Comparison of ENCODE assay signal across 13 cellular contexts in genomic region chr13:35923347-35923746, GRCh38.
DNase-seq lines count a peak whose midpoint lies in the region; ATAC-seq and TF ChIP-seq lines count a peak whose summit lies in the region.
"Had no signal": no experiment of that assay in that cellular context is flagged by ENCODE, and none has a peak within 500 bp of the region (broad histone marks: within the 10 kb centered on the region; RNA-seq: fewer than 3 reads in every experiment).

No MANE protein-coding gene starts in this region.

- no peaks in the 10 kb centered on the region for H3K36me3 Mint-ChIP-seq in T-cell
- H3K36me3 Mint-ChIP-seq: WTC11 had no signal

- peaks cover 0 to 29% (median 9%) of the 10 kb centered on the region in 9 donors for H3K4me1 ChIP-seq in heart right ventricle

- WGBS in heart right ventricle, 2 donors: 42 to 57% methylated on average over 3 of the region's 3 CpGs

- intact Hi-C loops in heart right ventricle (cut with DNase I): no loop called here

- no peaks in the 10 kb centered on the region for H3K36me3 ChIP-seq in heart right ventricle

- no peak for TF ChIP-seq CTCF in heart right ventricle (IDR thresholded peaks at IDR 0.05)

- H3K4me1 Mint-ChIP-seq in T-cell: no peaks in the 10 kb centered on the region

- H3K27me3 Mint-ChIP-seq in T-cell: peaks cover 0 to 5% of the 10 kb centered on the region in 2 donors

- H3K27ac Mint-ChIP-seq in T-cell: no peak overlapping the region
- H3K27ac Mint-ChIP-seq: activated T-cell treated with anti-CD3 and anti-CD28 coated beads, Interleukin-2, amount 50 U/mL, for 72 hours; WTC11 had no signal

- H3K27me3 ChIP-seq in heart right ventricle: no peaks in the 10 kb centered on the region

- H3K4me3 ChIP-seq in heart right ventricle: no peak overlapping the region

- no peaks in the 10 kb centered on the region for H3K9me3 ChIP-seq in heart right ventricle

- POLR2A ChIA-PET in T-cell (lab: Charles Lee): no interaction called here

- H3K9me3 Mint-ChIP-seq in T-cell: peaks cover 0 to 4% (median 2%) of the 10 kb centered on the region in 3 donors

- peak overlapping the region in 2 of 10 donors; percentile 17 to 36 for H3K27ac ChIP-seq in heart right ventricle
- H3K27ac ChIP-seq in caudate nucleus (ENCODE audit: low read depth, low read length): no peak overlapping the region

- peak; percentile 92 for DNase-seq in A172 (ENCODE audit: low spot score)
- DNase-seq in HS-27A (ENCODE audit: low read depth): peak; percentile 12
- DNase-seq in amniotic epithelial cell (ENCODE audit: low read depth): peak; percentile 24
- DNase-seq in heart right ventricle: peak; percentile 15 to 35
- DNase-seq in caudate nucleus (lab: John Stamatoyannopoulos, UW): no peak
- DNase-seq in T-cell: no peak
- DNase-seq: activated T-cell treated with anti-CD3 and anti-CD28 coated beads, Interleukin-2, amount 50 U/mL, for 72 hours; central memory CD4-positive, alpha-beta T cell; Karpas-422; posterior cingulate gyrus had no signal

- ATAC-seq in heart right ventricle (peak in 7 of 8 donors; percentile 16 to 79 (median 62)), HG03159 (IDR thresholded peaks at IDR 0.05; ENCODE audit: unreplicated experiment) (no peak), HG03108 (IDR thresholded peaks at IDR 0.05; ENCODE audit: unreplicated experiment) (no peak), T-cell (replicated peaks in 1 of 4) (no peak)
- ATAC-seq: activated T-cell treated with anti-CD3 and anti-CD28 coated beads, Interleukin-2, amount 50 U/mL, for 72 hours; WTC11 had no signal

- H3K4me3 Mint-ChIP-seq in T-cell: no peak overlapping the region
- H3K4me3 Mint-ChIP-seq: activated T-cell treated with anti-CD3 and anti-CD28 coated beads, Interleukin-2, amount 50 U/mL, for 72 hours; WTC11 had no signal

- CTCF ChIA-PET in T-cell (lab: Charles Lee): no interaction called here

Comparison
In these comparisons a context has a peak if more than half of its experiments do, and no peak if none do; other contexts are left out.
1. DNase-seq: peak in A172 (single experiment), HS-27A (single experiment), amniotic epithelial cell (single experiment) and heart right ventricle (2 of 2); none in caudate nucleus (0 of 61) and T-cell (0 of 34).
2. ATAC-seq: peak in heart right ventricle (7 of 8); none in HG03159 (single experiment), HG03108 (single experiment) and T-cell (0 of 4).